25 cellular contexts compared by ENCODE assay signal in genomic region chr4:23911675-23912455, GRCh38. TPM values are rescaled to one million over a fixed set of nuclear protein-coding genes. Genes with fewer than 3 reads are reported as not detected.
A peak's percentile ranks its signal among the peaks of the same experiment; 100 is the strongest.
DNase-seq lines count a peak whose midpoint lies in the region; ATAC-seq, FAIRE-seq and TF ChIP-seq lines count a peak whose summit lies in the region.
"Had no signal": no experiment of that assay in that cellular context is flagged by ENCODE, and none has a peak within 500 bp of the region (broad histone marks: within the 10 kb centered on the region; RNA-seq: fewer than 3 reads in every experiment).

No MANE protein-coding gene starts in this region.

- H3K9me3 ChIP-seq in right cardiac atrium (ENCODE audit: control insufficient read depth, low read length) (no peaks in the 10 kb centered on the region), pancreas (no peaks in the 10 kb centered on the region)
- H3K9me3 ChIP-seq: BE2C, mucosa of descending colon, suprapubic skin had no signal

- H3K27ac ChIP-seq in right cardiac atrium (ENCODE audit: low read length) (no peak overlapping the region), pancreas (no peak overlapping the region)
- H3K27ac ChIP-seq: suprapubic skin, WERI-Rb-1 had no signal

- H3K36me3 ChIP-seq in pancreas, result no peaks in the 10 kb centered on the region
- H3K36me3 ChIP-seq: BE2C, suprapubic skin, WERI-Rb-1 had no signal

- WGBS in right cardiac atrium, result 88% methylated on average over 2 of the region's 2 CpGs
- WGBS in pancreas, 2 donors, result 71 to 74% methylated on average over 2 of the region's 2 CpGs

- no peaks in the 10 kb centered on the region for H3K4me1 ChIP-seq in right cardiac atrium (ENCODE audit: control insufficient read depth, insufficient read depth, low read length)
- no peaks in the 10 kb centered on the region for H3K4me1 ChIP-seq in pancreas
- H3K4me1 ChIP-seq: BE2C, suprapubic skin had no signal

- FAIRE-seq in pancreas (lab: Jason Lieb, UNC), result no peak

- intact Hi-C loops in right cardiac atrium (cut with DNase I), result no loop called here
- intact Hi-C loops in pancreas (cut with DNase I), result no loop called here

- H3K4me3 ChIP-seq in right cardiac atrium (ENCODE audit: low read length) (no peak overlapping the region), pancreas (no peak overlapping the region)
- H3K4me3 ChIP-seq: GM23338, mucosa of descending colon, suprapubic skin had no signal

- H3K27me3 ChIP-seq in right cardiac atrium (ENCODE audit: control insufficient read depth, insufficient read depth), result no peaks in the 10 kb centered on the region
- H3K27me3 ChIP-seq in pancreas, result no peaks in the 10 kb centered on the region
- H3K27me3 ChIP-seq: BE2C, suprapubic skin had no signal

- in situ Hi-C loops in GM13976 (cut with MboI; ENCODE audit: low sequenced_read_pairs, unreplicated experiment), result no loop called here

- peak; percentile 91 for ATAC-seq in GM19395 (IDR thresholded peaks at IDR 0.05; ENCODE audit: unreplicated experiment)
- peak; percentile 65 for ATAC-seq in HG02588 (IDR thresholded peaks at IDR 0.05; ENCODE audit: unreplicated experiment)
- peak; percentile 82 for ATAC-seq in HG03342 (IDR thresholded peaks at IDR 0.05; ENCODE audit: unreplicated experiment)
- ATAC-seq in right cardiac atrium, result no peak
- no peak for ATAC-seq in pancreas
- ATAC-seq: activated T-cell treated with anti-CD3 and anti-CD28 coated beads, Interleukin-2, amount 50 U/mL, for 4 hours; GM23338; left ventricle myocardium superior; mucosa of descending colon had no signal

- TF ChIP-seq CTCF in GM13976 (IDR thresholded peaks at IDR 0.05; ENCODE audit: borderline replicate concordance, control extremely low read depth, extremely low read depth, insufficient read depth, missing control alignments) (no peak), pancreas (IDR thresholded peaks at IDR 0.05) (no peak)

- DNase-seq in GM13976 (ENCODE audit: low spot score), result peak; percentile 8
- DNase-seq in HCEC 1CT, result no peak
- DNase-seq in right cardiac atrium, result no peak
- no peak for DNase-seq in pancreas
- DNase-seq in amygdala (lab: John Stamatoyannopoulos, UW), result no peak
- DNase-seq: 8988T; activated CD4-positive, alpha-beta memory T cell treated with anti-CD3 and anti-CD28 coated beads, Interleukin-2, amount 10 ng/mL, durations not matched to agents 7 days and 5 days; activated T-cell treated with anti-CD3 and anti-CD28 coated beads, Interleukin-2, amount 50 U/mL, for 4 hours; BE2C; Calu3; KBM-7; left ventricle myocardium superior; mucosa of descending colon; NCI-H1092; NCI-H2107; NCI-H526; SHP77; stimulated activated CD4-positive, alpha-beta T cell treated with anti-CD3 and anti-CD28 coated beads, Interleukin-12 subunit alpha, Interleukin-12 subunit beta, amount 100 ng/mL, for 4 hours; T-helper 1 cell; WERI-Rb-1 had no signal

RNA-seq across cellular contexts. Expression of gene PPARGC1A, which starts 22.0 kb away (rescaled TPM):
- 100 to 1,000 TPM in 1 of 4 donors, 10 to 100 TPM in 3; 74.7 to 130 (median 82.0) TPM for total RNA-seq in right cardiac atrium
- 22.2 TPM for polyA plus RNA-seq in right cardiac atrium
- 10 to 100 TPM in 1 of 6 donors, 1 to 10 TPM in 5; 7.6 to 12.2 (median 8.4) TPM for total RNA-seq in pancreas
- 1 to 10 TPM; 2.7 to 3.2 TPM for polyA plus RNA-seq in pancreas
- total RNA-seq: activated CD4-positive, alpha-beta memory T cell treated with anti-CD3 and anti-CD28 coated beads, Interleukin-2, amount 10 ng/mL, durations not matched to agents 7 days and 5 days had no signal

Comparison
In these comparisons a context has a peak if more than half of its experiments do, and no peak if none do; other contexts are left out.
1. ATAC-seq: peak in GM19395 (single experiment), HG02588 (single experiment) and HG03342 (single experiment); none in right cardiac atrium (0 of 2) and pancreas (0 of 4).
2. RNA of gene PPARGC1A, which starts 22.0 kb away (total RNA-seq): 74.7 to 130 TPM in right cardiac atrium; 7.6 to 12.2 TPM in pancreas; every median in the first group is over 4 times any median in the second.